ENCODE assay signal across 12 cellular contexts in genomic region chr20:36969478-36970186, GRCh38. TPM values are rescaled to one million over a fixed set of nuclear protein-coding genes. Genes with fewer than 3 reads are reported as not detected.
A peak's percentile ranks its signal among the peaks of the same experiment; 100 is the strongest.
DNase-seq lines count a peak whose midpoint lies in the region; ATAC-seq and TF ChIP-seq lines count a peak whose summit lies in the region.
"Had no signal": no experiment of that assay in that cellular context is flagged by ENCODE, and none has a peak within 500 bp of the region (broad histone marks: within the 10 kb centered on the region; RNA-seq: fewer than 3 reads in every experiment).

No MANE protein-coding gene starts in this region.

- H3K79me2 ChIP-seq in OCI-LY7 (ENCODE audit: insufficient read depth, low read depth, low read length): no peaks in the 10 kb centered on the region
- H3K79me2 ChIP-seq: parathyroid adenoma had no signal

- no peaks in the 10 kb centered on the region for H3K9me2 ChIP-seq in OCI-LY7 (ENCODE audit: insufficient read depth, low read length)

- no peak overlapping the region for H3K4me2 ChIP-seq in OCI-LY7 (ENCODE audit: low read length)

- H3K27ac ChIP-seq in left lung (peak overlapping the region in 1 of 2 donors; percentile 65), OCI-LY7 (ENCODE audit: low read depth, low read length, poor library complexity, severe bottlenecking) (no peak overlapping the region)
- H3K27ac ChIP-seq: parathyroid adenoma had no signal

- no TSS peak for BruUV-seq in OCI-LY7 (replicated peaks; lab: Mats Ljungman, UMichigan)

- H3K27me3 ChIP-seq in left lung (no peaks in the 10 kb centered on the region), H7 (ENCODE audit: control insufficient read depth, insufficient read depth, low read length) (no peaks in the 10 kb centered on the region)

- H3K9me3 ChIP-seq in left lung (no peaks in the 10 kb centered on the region), OCI-LY7 (ENCODE audit: low read length) (no peaks in the 10 kb centered on the region)

- CTCF ChIA-PET in OCI-LY7 (lab: Charles Lee; ENCODE audit: unreplicated experiment): no interaction called here

- DNase-seq in NOMO-1 (lab: John Stamatoyannopoulos, UW; ENCODE audit: unreplicated experiment in 2 of 2) (peak; percentile 5 to 22), NOMO-1 treated with dmso at 0.1 percent for 144 hours (lab: John Stamatoyannopoulos, UW; ENCODE audit: unreplicated experiment) (no peak), left lung (no peak), OCI-LY7 (ENCODE audit: low spot score) (no peak), NCI-H146 treated with DMSO at 0.1 percent for 48 hours (lab: John Stamatoyannopoulos, UW; ENCODE audit: unreplicated experiment) (no peak), H7 (no peak)
- DNase-seq in activated T-cell treated with anti-CD3 and anti-CD28 coated beads, Interleukin-2, amount 50 U/mL, for 72 hours: peak; percentile 24 to 41
- DNase-seq: 8988T, GF-D8, NCI-H2029 had no signal

- H3K4me3 ChIP-seq in left lung: no peak overlapping the region
- no peak overlapping the region for H3K4me3 ChIP-seq in OCI-LY7 (ENCODE audit: low read depth, low read length, poor library complexity, severe bottlenecking)
- H3K4me3 ChIP-seq in H7 (ENCODE audit: insufficient read depth, low read depth, low read length): no peak overlapping the region

- no peaks in the 10 kb centered on the region for H4K20me1 ChIP-seq in OCI-LY7 (ENCODE audit: insufficient read depth, low read length)

- peak; percentile 49 to 73 for ATAC-seq in activated T-cell treated with anti-CD3 and anti-CD28 coated beads, Interleukin-2, amount 50 U/mL, for 72 hours (replicated peaks in 1 of 2)
- ATAC-seq in left lung: peak; percentile 56

- H2AFZ ChIP-seq in OCI-LY7 (ENCODE audit: low read length): no peak overlapping the region
- H2AFZ ChIP-seq: parathyroid adenoma had no signal

- POLR2A ChIA-PET in OCI-LY7 (lab: Charles Lee): interaction anchor here (0.6 kb wide), 1 partner anchor 65 kb away, joined by 7 read pairs; no protein-coding TSS in a partner anchor

- intact Hi-C loops in left lung (cut with DNase I) (no loop called here), OCI-LY7 (cut with micrococcal nuclease; ENCODE audit: unreplicated experiment) (no loop called here)

- no peaks in the 10 kb centered on the region for H3K36me3 ChIP-seq in left lung
- no peaks in the 10 kb centered on the region for H3K36me3 ChIP-seq in OCI-LY7 (ENCODE audit: insufficient read depth, low read length)
- no peaks in the 10 kb centered on the region for H3K36me3 ChIP-seq in H7 (replicated peaks; ENCODE audit: control insufficient read depth, insufficient read depth, low read length)

- no peaks in the 10 kb centered on the region for H3K27me3 Mint-ChIP-seq in activated T-cell treated with anti-CD3 and anti-CD28 coated beads, Interleukin-2, amount 50 U/mL, for 72 hours (ENCODE audit: low read depth)
- no peaks in the 10 kb centered on the region for H3K27me3 Mint-ChIP-seq in stimulated activated naive CD8-positive, alpha-beta T cell treated with anti-CD3 and anti-CD28 coated beads, Interleukin-15, Interleukin-2, amounts not matched to agents 100 ng/mL and 50 ng/mL, for 24 hours

- H3K4me3 Mint-ChIP-seq in activated T-cell treated with anti-CD3 and anti-CD28 coated beads, Interleukin-2, amount 50 U/mL, for 72 hours: peak overlapping the region; percentile 67 to 79
- H3K4me3 Mint-ChIP-seq in stimulated activated naive CD8-positive, alpha-beta T cell treated with anti-CD3 and anti-CD28 coated beads, Interleukin-15, Interleukin-2, amounts not matched to agents 100 ng/mL and 50 ng/mL, for 24 hours: peak overlapping the region; percentile 56

- TF ChIP-seq CTCF in left lung (IDR thresholded peaks at IDR 0.05) (no peak), OCI-LY7 (conservative IDR thresholded peaks at IDR 0.05; ENCODE audit: low read length) (no peak)

- peak overlapping the region; percentile 45 for H3K27ac Mint-ChIP-seq in activated T-cell treated with anti-CD3 and anti-CD28 coated beads, Interleukin-2, amount 50 U/mL, for 72 hours
- peak overlapping the region; percentile 66 for H3K27ac Mint-ChIP-seq in stimulated activated naive CD8-positive, alpha-beta T cell treated with anti-CD3 and anti-CD28 coated beads, Interleukin-15, Interleukin-2, amounts not matched to agents 100 ng/mL and 50 ng/mL, for 24 hours

- H3K4me1 ChIP-seq in left lung (peaks cover 0 to 19% of the 10 kb centered on the region in 2 donors), OCI-LY7 (ENCODE audit: insufficient read depth, low read length, poor library complexity, severe bottlenecking) (peaks cover 1% of the 10 kb centered on the region)
- H3K4me1 ChIP-seq: parathyroid adenoma had no signal

- peaks cover 4 to 9% of the 10 kb centered on the region in 2 donors for H3K36me3 Mint-ChIP-seq in activated T-cell treated with anti-CD3 and anti-CD28 coated beads, Interleukin-2, amount 50 U/mL, for 72 hours (ENCODE audit: insufficient read depth in 2 of 2)
- H3K36me3 Mint-ChIP-seq in stimulated activated naive CD8-positive, alpha-beta T cell treated with anti-CD3 and anti-CD28 coated beads, Interleukin-15, Interleukin-2, amounts not matched to agents 100 ng/mL and 50 ng/mL, for 24 hours (ENCODE audit: low read depth): no peaks in the 10 kb centered on the region

- no peaks in the 10 kb centered on the region for H3K9me3 Mint-ChIP-seq in activated T-cell treated with anti-CD3 and anti-CD28 coated beads, Interleukin-2, amount 50 U/mL, for 72 hours
- no peaks in the 10 kb centered on the region for H3K9me3 Mint-ChIP-seq in stimulated activated naive CD8-positive, alpha-beta T cell treated with anti-CD3 and anti-CD28 coated beads, Interleukin-15, Interleukin-2, amounts not matched to agents 100 ng/mL and 50 ng/mL, for 24 hours

- peaks cover 60% of the 10 kb centered on the region for H3K4me1 Mint-ChIP-seq in activated T-cell treated with anti-CD3 and anti-CD28 coated beads, Interleukin-2, amount 50 U/mL, for 72 hours (ENCODE audit: low read depth)
- H3K4me1 Mint-ChIP-seq in stimulated activated naive CD8-positive, alpha-beta T cell treated with anti-CD3 and anti-CD28 coated beads, Interleukin-15, Interleukin-2, amounts not matched to agents 100 ng/mL and 50 ng/mL, for 24 hours (ENCODE audit: low read depth): peaks cover 67% of the 10 kb centered on the region

RNA-seq across cellular contexts. Expression of gene SAMHD1, which starts 18.1 kb away (rescaled TPM):
- 10 to 100 TPM; 33.2 to 49.2 TPM for total RNA-seq in activated T-cell treated with anti-CD3 and anti-CD28 coated beads, Interleukin-2, amount 50 U/mL, for 72 hours
- 100 to 1,000 TPM; 128 to 197 TPM for total RNA-seq in left lung
- total RNA-seq in OCI-LY7 (2014; rRNA removed; shearing (Covaris generic)): 7.9 and 10.6 TPM in 2 replicates
- 13.7 and 20.8 TPM in 2 replicates for total RNA-seq in OCI-LY7 (2022)
- 10.2 and 12.3 TPM in 2 replicates for total RNA-seq in H7 (2014; rRNA removed; shearing (Covaris generic))

Comparison
In these comparisons a context has a peak if more than half of its experiments do, and no peak if none do; other contexts are left out.
1. DNase-seq: peak in NOMO-1 (2 of 2) and activated T-cell treated with anti-CD3 and anti-CD28 coated beads, Interleukin-2, amount 50 U/mL, for 72 hours (2 of 2); none in NOMO-1 treated with dmso at 0.1 percent for 144 hours (single experiment), left lung (0 of 2), OCI-LY7 (single experiment), NCI-H146 treated with DMSO at 0.1 percent for 48 hours (single experiment) and H7 (single experiment).